Comparison of ENCODE assay signal across 20 cellular contexts in the genomic region with DNA sequence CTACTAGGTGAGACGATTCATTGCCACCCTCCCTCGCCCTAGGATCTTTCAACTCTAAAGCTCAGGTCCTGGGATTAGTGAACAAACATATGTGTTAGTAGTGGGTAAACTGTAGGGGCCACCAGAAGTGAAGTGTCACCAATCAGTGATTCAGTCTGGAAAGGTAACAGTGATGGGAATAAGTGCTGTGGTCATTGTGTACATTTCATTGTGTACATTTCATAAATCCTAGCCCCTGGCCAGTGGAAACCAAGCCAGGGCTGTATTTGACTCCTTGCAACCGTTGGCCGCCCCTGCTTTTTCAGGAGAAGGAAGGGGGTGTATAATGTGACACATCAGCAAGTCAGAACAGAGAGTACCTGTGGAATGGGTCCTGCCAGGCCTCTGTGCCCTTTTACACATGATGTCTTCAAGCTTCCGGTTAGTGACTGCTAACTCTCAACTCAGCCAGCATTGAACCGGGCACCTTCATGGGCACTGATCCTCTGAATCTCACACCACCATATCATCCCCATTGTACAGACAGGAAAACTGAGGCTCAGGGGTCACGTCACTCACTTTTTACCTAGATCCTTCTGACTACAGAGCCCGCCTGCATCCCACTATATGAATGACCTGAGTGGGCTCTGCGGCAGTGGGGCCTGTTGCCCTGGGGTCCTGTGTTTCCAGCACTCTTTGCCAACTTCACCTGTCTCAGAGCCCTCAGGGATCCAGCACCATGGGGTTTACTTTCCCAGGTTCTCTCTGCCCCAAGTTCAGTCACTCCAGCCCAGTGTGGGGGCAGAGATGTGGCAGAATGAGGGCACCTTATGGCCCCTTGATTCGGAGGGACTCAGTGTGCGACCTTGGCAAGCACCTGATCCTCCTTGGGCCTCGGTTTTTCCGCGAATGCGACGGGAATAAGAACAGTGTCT.
"Had no signal": no experiment of that assay in that cellular context is flagged by ENCODE, and none has a peak within 500 bp of the region (broad histone marks: within the 10 kb centered on the region; RNA-seq: fewer than 3 reads in every experiment).

No MANE protein-coding gene starts in this region.

- DNase-seq: activated CD4-positive, alpha-beta T cell treated with anti-CD3 and anti-CD28 coated beads, Interleukin-2, amount 10 ng/mL, durations not matched to agents 7 days and 5 days; activated CD8-positive, alpha-beta memory T cell treated with anti-CD3 and anti-CD28 coated beads, Interleukin-2, amount 50 U/mL, for 4 hours; activated CD8-positive, alpha-beta T cell treated with anti-CD3 and anti-CD28 coated beads, Interleukin-2, amount 10 ng/mL, durations not matched to agents 7 days and 5 days; activated effector memory CD4-positive, alpha-beta T cell treated with Interleukin-2 at 50 U/mL for 16 hours; activated naive CD4-positive, alpha-beta T cell treated with anti-CD3 and anti-CD28 coated beads, Interleukin-2, amount 50 U/mL, for 16 hours; activated T-cell treated with anti-CD3 and anti-CD28 coated beads, Interleukin-2, amount 50 U/mL, for 48 hours; brain microvascular endothelial cell; cerebellar nuclear complex; cortex of kidney; effector CD4-positive, alpha-beta T cell; esophagus squamous epithelium; immature natural killer cell; naive thymus-derived CD8-positive, alpha-beta T cell; sigmoid colon; stimulated activated CD4-positive, alpha-beta T cell treated with anti-CD3 and anti-CD28 coated beads, Interleukin-4, amount 100 ng/mL, for 24 hours; stomach; T-helper 1 cell; T-helper 9 cell; testis had no signal

- H3K4me1 ChIP-seq: esophagus squamous epithelium, sigmoid colon, testis had no signal

- H3K27me3 ChIP-seq: brain microvascular endothelial cell, esophagus squamous epithelium, sigmoid colon, stomach, testis had no signal

- H3K9me3 ChIP-seq: sigmoid colon, testis had no signal

- H3K36me3 ChIP-seq: brain microvascular endothelial cell, esophagus squamous epithelium, sigmoid colon, stomach had no signal

- H3K27ac ChIP-seq: brain microvascular endothelial cell, esophagus squamous epithelium, sigmoid colon, stomach, testis had no signal

- ATAC-seq: activated CD8-positive, alpha-beta T cell treated with anti-CD3 and anti-CD28 coated beads, Interleukin-2, amount 10 ng/mL, durations not matched to agents 7 days and 5 days; naive thymus-derived CD8-positive, alpha-beta T cell; stimulated activated effector memory CD8-positive, alpha-beta T cell treated with anti-CD3 and anti-CD28 coated beads, Interleukin-12 subunit alpha, Interleukin-12 subunit beta, amount 100 ng/mL, for 72 hours had no signal

- H3K4me3 ChIP-seq: esophagus squamous epithelium, sigmoid colon, stomach, testis had no signal
